Comparison of ENCODE assay signal across 12 cellular contexts in genomic region chr11:59151761-59152160, GRCh38.
DNase-seq lines count a peak whose midpoint lies in the region; ATAC-seq lines count a peak whose summit lies in the region.
"Had no signal": no experiment of that assay in that cellular context is flagged by ENCODE, and none has a peak within 500 bp of the region (broad histone marks: within the 10 kb centered on the region; RNA-seq: fewer than 3 reads in every experiment).

No MANE protein-coding gene starts in this region.

- DNase-seq in central memory CD8-positive, alpha-beta T cell (ENCODE audit: low spot score in 2 of 2) = no peak
- DNase-seq in cortex of kidney (lab: John Stamatoyannopoulos, UW) (no peak), medulla oblongata (ENCODE audit: extremely low spot score) (no peak), NCI-H2107 (lab: John Stamatoyannopoulos, UW) (no peak), Ammon's horn (ENCODE audit: low spot score) (no peak)
- DNase-seq: mesenchymal stem cell, right cardiac atrium, SHP77 had no signal

- H3K9me3 Mint-ChIP-seq in central memory CD8-positive, alpha-beta T cell = no peaks in the 10 kb centered on the region
- H3K9me3 Mint-ChIP-seq: GM23338 had no signal

- H3K4me1 Mint-ChIP-seq in central memory CD8-positive, alpha-beta T cell = peaks cover 19% of the 10 kb centered on the region
- H3K4me1 Mint-ChIP-seq: GM23338 had no signal

- peaks cover 18% of the 10 kb centered on the region for H3K36me3 Mint-ChIP-seq in central memory CD8-positive, alpha-beta T cell (ENCODE audit: insufficient read depth)

- H3K27ac Mint-ChIP-seq in central memory CD8-positive, alpha-beta T cell (ENCODE audit: low read depth) = no peak overlapping the region
- H3K27ac Mint-ChIP-seq: GM23338 had no signal

- H3K27me3 Mint-ChIP-seq in central memory CD8-positive, alpha-beta T cell = no peaks in the 10 kb centered on the region

- H3K4me3 Mint-ChIP-seq in central memory CD8-positive, alpha-beta T cell = peak overlapping the region; percentile 36
- H3K4me3 Mint-ChIP-seq: GM23338 had no signal

- ATAC-seq in GM18867 (IDR thresholded peaks at IDR 0.05; ENCODE audit: unreplicated experiment) (peak; percentile 69), GM21515 (IDR thresholded peaks at IDR 0.05; ENCODE audit: unreplicated experiment) (peak; percentile 55), HG03175 (IDR thresholded peaks at IDR 0.05; ENCODE audit: unreplicated experiment) (peak; percentile 55)
- ATAC-seq in central memory CD8-positive, alpha-beta T cell (replicated peaks; ENCODE audit: extremely low read depth, poor library complexity, severe bottlenecking) = no peak
- ATAC-seq: GM23338, right cardiac atrium had no signal
